ENCODE assay signal across 3 cellular contexts in the genomic region with DNA sequence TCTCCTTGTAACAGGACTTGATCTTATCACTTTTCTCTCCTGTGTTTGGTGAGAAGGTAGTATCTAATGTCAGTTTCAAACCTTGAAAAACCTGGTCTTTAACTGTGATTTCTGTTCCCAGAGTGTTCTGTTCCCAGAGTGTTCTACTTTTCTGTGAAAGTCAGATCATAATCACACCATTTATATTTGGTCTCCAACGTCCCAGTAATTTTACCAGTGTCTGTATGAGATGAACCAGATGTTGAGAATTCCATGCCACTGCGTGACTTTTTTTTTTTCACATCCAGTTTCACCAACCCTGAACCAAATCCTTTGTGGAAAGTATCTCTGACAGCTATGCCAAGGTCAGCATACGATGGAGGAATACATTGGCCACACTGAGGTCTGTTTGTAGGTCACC.
TF ChIP-seq lines count a peak whose summit lies in the region.

No MANE protein-coding gene starts in this region.

TF ChIP-seq in SK-N-SH, 30 proteins besides CTCF, POLR2A, EP300 and RAD21:
- TF ChIP-seq, protein P1, sequence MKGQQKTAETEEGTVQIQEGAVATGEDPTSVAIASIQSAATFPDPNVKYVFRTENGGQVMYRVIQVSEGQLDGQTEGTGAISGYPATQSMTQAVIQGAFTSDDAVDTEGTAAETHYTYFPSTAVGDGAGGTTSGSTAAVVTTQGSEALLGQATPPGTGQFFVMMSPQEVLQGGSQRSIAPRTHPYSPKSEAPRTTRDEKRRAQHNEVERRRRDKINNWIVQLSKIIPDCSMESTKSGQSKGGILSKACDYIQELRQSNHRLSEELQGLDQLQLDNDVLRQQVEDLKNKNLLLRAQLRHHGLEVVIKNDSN (IDR thresholded peaks at IDR 0.05; ENCODE audit: borderline replicate concordance, low read depth), result no peak
- TF ChIP-seq FOXM1 (IDR thresholded peaks at IDR 0.05; ENCODE audit: low read depth), result no peak
- no peak for TF ChIP-seq ELF1 (IDR thresholded peaks at IDR 0.05)
- no peak for TF ChIP-seq TAF1 (IDR thresholded peaks at IDR 0.05; ENCODE audit: borderline replicate concordance, low read depth, low read length)
- TF ChIP-seq FOXJ3 (CRISPR knock-in tag; IDR thresholded peaks at IDR 0.05), result no peak
- TF ChIP-seq SMC3 (IDR thresholded peaks at IDR 0.05; ENCODE audit: low read depth, low read length), result no peak
- TF ChIP-seq MEF2A (IDR thresholded peaks at IDR 0.05; ENCODE audit: borderline replicate concordance, low read depth), result no peak
- no peak for TF ChIP-seq TEAD4 (IDR thresholded peaks at IDR 0.05; ENCODE audit: borderline replicate concordance, insufficient read depth)
- TF ChIP-seq, protein P2, sequence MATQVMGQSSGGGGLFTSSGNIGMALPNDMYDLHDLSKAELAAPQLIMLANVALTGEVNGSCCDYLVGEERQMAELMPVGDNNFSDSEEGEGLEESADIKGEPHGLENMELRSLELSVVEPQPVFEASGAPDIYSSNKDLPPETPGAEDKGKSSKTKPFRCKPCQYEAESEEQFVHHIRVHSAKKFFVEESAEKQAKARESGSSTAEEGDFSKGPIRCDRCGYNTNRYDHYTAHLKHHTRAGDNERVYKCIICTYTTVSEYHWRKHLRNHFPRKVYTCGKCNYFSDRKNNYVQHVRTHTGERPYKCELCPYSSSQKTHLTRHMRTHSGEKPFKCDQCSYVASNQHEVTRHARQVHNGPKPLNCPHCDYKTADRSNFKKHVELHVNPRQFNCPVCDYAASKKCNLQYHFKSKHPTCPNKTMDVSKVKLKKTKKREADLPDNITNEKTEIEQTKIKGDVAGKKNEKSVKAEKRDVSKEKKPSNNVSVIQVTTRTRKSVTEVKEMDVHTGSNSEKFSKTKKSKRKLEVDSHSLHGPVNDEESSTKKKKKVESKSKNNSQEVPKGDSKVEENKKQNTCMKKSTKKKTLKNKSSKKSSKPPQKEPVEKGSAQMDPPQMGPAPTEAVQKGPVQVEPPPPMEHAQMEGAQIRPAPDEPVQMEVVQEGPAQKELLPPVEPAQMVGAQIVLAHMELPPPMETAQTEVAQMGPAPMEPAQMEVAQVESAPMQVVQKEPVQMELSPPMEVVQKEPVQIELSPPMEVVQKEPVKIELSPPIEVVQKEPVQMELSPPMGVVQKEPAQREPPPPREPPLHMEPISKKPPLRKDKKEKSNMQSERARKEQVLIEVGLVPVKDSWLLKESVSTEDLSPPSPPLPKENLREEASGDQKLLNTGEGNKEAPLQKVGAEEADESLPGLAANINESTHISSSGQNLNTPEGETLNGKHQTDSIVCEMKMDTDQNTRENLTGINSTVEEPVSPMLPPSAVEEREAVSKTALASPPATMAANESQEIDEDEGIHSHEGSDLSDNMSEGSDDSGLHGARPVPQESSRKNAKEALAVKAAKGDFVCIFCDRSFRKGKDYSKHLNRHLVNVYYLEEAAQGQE (IDR thresholded peaks at IDR 0.05; ENCODE audit: low read depth, low read length), result no peak
- TF ChIP-seq NRF1 (IDR thresholded peaks at IDR 0.05; ENCODE audit: low read depth, low read length), result no peak
- TF ChIP-seq, protein P3, sequence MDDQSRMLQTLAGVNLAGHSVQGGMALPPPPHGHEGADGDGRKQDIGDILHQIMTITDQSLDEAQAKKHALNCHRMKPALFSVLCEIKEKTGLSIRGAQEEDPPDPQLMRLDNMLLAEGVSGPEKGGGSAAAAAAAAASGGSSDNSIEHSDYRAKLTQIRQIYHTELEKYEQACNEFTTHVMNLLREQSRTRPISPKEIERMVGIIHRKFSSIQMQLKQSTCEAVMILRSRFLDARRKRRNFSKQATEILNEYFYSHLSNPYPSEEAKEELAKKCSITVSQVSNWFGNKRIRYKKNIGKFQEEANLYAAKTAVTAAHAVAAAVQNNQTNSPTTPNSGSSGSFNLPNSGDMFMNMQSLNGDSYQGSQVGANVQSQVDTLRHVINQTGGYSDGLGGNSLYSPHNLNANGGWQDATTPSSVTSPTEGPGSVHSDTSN (IDR thresholded peaks at IDR 0.05), result no peak
- TF ChIP-seq CHD2 (IDR thresholded peaks at IDR 0.05; ENCODE audit: low read length, partially characterized antibody), result no peak
- no peak for TF ChIP-seq YY1 (IDR thresholded peaks at IDR 0.05; ENCODE audit: low read depth)

TF ChIP-seq in SK-N-SH treated with all-trans-retinoic acid at 6 μM for 48 hours, 23 proteins besides CTCF, POLR2A, EP300 and RAD21:
- TF ChIP-seq ESRRG (CRISPR knock-in tag; IDR thresholded peaks at IDR 0.05) (no peak), GLIS3 (CRISPR knock-in tag; IDR thresholded peaks at IDR 0.05) (no peak), ZFP3 (CRISPR knock-in tag; IDR thresholded peaks at IDR 0.05) (no peak)

TF ChIP-seq in IMR-90, 13 proteins besides CTCF, POLR2A, EP300 and RAD21:
- TF ChIP-seq RFX5 (IDR thresholded peaks at IDR 0.05; ENCODE audit: low read depth, low read length), result no peak
- no peak for TF ChIP-seq BHLHE40 (IDR thresholded peaks at IDR 0.05; ENCODE audit: low read depth, low read length)
- TF ChIP-seq, protein P4, sequence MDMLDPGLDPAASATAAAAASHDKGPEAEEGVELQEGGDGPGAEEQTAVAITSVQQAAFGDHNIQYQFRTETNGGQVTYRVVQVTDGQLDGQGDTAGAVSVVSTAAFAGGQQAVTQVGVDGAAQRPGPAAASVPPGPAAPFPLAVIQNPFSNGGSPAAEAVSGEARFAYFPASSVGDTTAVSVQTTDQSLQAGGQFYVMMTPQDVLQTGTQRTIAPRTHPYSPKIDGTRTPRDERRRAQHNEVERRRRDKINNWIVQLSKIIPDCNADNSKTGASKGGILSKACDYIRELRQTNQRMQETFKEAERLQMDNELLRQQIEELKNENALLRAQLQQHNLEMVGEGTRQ (IDR thresholded peaks at IDR 0.05; ENCODE audit: low read depth, low read length), result no peak
- no peak for TF ChIP-seq CEBPB (IDR thresholded peaks at IDR 0.05; ENCODE audit: low read depth, low read length)
